Comparison of ENCODE assay signal across 1 cellular context in the genomic region with DNA sequence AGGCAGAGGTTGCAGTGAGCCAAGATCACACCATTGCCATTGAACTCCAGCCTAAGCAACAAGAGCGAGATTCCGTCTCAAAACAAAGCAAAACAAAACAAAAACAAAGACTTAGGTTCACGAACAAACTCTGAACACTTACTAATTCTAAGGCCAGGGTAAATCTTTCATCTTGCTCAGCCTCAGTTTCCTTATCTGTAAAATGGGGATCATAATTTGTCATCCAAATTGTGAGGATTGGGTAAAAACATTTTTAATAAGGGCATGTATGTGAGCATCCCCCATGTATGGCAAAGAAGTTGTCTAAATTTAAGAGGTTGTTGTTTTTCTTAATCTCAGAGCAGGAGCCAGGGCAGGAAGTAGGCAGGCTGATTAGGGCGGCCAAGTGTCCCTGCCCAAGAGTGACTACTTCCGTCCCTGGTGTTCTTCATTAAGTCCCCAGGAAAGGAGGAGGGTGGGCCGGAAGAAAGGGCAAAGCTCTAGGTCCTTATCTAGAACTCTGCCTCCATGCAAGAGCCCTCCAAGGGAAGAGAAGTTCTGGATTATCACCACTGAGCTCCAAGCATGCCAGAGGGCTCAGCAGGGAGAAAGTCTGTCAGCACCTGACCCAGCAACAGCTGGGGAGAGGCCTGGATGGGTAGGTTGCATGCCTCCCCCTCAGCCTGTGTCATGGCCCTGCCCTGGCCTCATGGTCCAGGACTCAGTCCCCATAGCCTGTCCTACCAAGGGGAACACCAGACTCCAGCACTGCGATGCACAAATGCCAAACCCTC.
A peak's percentile ranks its signal among the peaks of the same experiment; 100 is the strongest.
TF ChIP-seq lines count a peak whose summit lies in the region.

No MANE protein-coding gene starts in this region.

TF ChIP-seq in GM12878, 131 proteins besides CTCF, POLR2A, EP300 and RAD21:
- TF ChIP-seq, protein P1, sequence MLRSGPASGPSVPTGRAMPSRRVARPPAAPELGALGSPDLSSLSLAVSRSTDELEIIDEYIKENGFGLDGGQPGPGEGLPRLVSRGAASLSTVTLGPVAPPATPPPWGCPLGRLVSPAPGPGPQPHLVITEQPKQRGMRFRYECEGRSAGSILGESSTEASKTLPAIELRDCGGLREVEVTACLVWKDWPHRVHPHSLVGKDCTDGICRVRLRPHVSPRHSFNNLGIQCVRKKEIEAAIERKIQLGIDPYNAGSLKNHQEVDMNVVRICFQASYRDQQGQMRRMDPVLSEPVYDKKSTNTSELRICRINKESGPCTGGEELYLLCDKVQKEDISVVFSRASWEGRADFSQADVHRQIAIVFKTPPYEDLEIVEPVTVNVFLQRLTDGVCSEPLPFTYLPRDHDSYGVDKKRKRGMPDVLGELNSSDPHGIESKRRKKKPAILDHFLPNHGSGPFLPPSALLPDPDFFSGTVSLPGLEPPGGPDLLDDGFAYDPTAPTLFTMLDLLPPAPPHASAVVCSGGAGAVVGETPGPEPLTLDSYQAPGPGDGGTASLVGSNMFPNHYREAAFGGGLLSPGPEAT (IDR thresholded peaks at IDR 0.05; ENCODE audit: low read depth), result no peak
- TF ChIP-seq, protein P2, sequence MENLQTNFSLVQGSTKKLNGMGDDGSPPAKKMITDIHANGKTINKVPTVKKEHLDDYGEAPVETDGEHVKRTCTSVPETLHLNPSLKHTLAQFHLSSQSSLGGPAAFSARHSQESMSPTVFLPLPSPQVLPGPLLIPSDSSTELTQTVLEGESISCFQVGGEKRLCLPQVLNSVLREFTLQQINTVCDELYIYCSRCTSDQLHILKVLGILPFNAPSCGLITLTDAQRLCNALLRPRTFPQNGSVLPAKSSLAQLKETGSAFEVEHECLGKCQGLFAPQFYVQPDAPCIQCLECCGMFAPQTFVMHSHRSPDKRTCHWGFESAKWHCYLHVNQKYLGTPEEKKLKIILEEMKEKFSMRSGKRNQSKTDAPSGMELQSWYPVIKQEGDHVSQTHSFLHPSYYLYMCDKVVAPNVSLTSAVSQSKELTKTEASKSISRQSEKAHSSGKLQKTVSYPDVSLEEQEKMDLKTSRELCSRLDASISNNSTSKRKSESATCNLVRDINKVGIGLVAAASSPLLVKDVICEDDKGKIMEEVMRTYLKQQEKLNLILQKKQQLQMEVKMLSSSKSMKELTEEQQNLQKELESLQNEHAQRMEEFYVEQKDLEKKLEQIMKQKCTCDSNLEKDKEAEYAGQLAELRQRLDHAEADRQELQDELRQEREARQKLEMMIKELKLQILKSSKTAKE (IDR thresholded peaks at IDR 0.05; ENCODE audit: low read depth, poor library complexity, severe bottlenecking), result no peak
- TF ChIP-seq JUND (IDR thresholded peaks at IDR 0.05; ENCODE audit: low read depth, low read length), result no peak
- TF ChIP-seq SIX5 (IDR thresholded peaks at IDR 0.05; ENCODE audit: low read depth, low read length, severe bottlenecking), result no peak
- no peak for TF ChIP-seq RCOR1 (conservative IDR thresholded peaks at IDR 0.05; ENCODE audit: low read depth, low read length)
- no peak for TF ChIP-seq ASH2L (IDR thresholded peaks at IDR 0.05; ENCODE audit: borderline replicate concordance, low read depth)
- no peak for TF ChIP-seq SUZ12 (IDR thresholded peaks at IDR 0.05; ENCODE audit: unreplicated experiment)
- peak; percentile 65 for TF ChIP-seq GABPA (IDR thresholded peaks at IDR 0.05; ENCODE audit: low read depth)
- TF ChIP-seq, protein P3, sequence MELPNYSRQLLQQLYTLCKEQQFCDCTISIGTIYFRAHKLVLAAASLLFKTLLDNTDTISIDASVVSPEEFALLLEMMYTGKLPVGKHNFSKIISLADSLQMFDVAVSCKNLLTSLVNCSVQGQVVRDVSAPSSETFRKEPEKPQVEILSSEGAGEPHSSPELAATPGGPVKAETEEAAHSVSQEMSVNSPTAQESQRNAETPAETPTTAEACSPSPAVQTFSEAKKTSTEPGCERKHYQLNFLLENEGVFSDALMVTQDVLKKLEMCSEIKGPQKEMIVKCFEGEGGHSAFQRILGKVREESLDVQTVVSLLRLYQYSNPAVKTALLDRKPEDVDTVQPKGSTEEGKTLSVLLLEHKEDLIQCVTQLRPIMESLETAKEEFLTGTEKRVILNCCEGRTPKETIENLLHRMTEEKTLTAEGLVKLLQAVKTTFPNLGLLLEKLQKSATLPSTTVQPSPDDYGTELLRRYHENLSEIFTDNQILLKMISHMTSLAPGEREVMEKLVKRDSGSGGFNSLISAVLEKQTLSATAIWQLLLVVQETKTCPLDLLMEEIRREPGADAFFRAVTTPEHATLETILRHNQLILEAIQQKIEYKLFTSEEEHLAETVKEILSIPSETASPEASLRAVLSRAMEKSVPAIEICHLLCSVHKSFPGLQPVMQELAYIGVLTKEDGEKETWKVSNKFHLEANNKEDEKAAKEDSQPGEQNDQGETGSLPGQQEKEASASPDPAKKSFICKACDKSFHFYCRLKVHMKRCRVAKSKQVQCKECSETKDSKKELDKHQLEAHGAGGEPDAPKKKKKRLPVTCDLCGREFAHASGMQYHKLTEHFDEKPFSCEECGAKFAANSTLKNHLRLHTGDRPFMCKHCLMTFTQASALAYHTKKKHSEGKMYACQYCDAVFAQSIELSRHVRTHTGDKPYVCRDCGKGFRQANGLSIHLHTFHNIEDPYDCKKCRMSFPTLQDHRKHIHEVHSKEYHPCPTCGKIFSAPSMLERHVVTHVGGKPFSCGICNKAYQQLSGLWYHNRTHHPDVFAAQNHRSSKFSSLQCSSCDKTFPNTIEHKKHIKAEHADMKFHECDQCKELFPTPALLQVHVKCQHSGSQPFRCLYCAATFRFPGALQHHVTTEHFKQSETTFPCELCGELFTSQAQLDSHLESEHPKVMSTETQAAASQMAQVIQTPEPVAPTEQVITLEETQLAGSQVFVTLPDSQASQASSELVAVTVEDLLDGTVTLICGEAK (IDR thresholded peaks at IDR 0.05; ENCODE audit: borderline replicate concordance), result peak; percentile 41; the same call in 1 of the 2 replicates
- TF ChIP-seq EED (IDR thresholded peaks at IDR 0.05; ENCODE audit: low read depth), result no peak
- TF ChIP-seq IRF4 (IDR thresholded peaks at IDR 0.05; ENCODE audit: low read depth, low read length), result no peak
- no peak for TF ChIP-seq CBX3 (IDR thresholded peaks at IDR 0.05; ENCODE audit: borderline replicate concordance, low read depth)
- TF ChIP-seq, protein P4, sequence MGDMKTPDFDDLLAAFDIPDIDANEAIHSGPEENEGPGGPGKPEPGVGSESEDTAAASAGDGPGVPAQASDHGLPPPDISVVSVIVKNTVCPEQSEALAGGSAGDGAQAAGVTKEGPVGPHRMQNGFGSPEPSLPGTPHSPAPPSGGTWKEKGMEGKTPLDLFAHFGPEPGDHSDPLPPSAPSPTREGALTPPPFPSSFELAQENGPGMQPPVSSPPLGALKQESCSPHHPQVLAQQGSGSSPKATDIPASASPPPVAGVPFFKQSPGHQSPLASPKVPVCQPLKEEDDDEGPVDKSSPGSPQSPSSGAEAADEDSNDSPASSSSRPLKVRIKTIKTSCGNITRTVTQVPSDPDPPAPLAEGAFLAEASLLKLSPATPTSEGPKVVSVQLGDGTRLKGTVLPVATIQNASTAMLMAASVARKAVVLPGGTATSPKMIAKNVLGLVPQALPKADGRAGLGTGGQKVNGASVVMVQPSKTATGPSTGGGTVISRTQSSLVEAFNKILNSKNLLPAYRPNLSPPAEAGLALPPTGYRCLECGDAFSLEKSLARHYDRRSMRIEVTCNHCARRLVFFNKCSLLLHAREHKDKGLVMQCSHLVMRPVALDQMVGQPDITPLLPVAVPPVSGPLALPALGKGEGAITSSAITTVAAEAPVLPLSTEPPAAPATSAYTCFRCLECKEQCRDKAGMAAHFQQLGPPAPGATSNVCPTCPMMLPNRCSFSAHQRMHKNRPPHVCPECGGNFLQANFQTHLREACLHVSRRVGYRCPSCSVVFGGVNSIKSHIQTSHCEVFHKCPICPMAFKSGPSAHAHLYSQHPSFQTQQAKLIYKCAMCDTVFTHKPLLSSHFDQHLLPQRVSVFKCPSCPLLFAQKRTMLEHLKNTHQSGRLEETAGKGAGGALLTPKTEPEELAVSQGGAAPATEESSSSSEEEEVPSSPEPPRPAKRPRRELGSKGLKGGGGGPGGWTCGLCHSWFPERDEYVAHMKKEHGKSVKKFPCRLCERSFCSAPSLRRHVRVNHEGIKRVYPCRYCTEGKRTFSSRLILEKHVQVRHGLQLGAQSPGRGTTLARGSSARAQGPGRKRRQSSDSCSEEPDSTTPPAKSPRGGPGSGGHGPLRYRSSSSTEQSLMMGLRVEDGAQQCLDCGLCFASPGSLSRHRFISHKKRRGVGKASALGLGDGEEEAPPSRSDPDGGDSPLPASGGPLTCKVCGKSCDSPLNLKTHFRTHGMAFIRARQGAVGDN (IDR thresholded peaks at IDR 0.05), result no peak; the same call in 1 of the 2 replicates
- TF ChIP-seq ZNF274 (IDR thresholded peaks at IDR 0.05; ENCODE audit: insufficient read depth, insufficient read length), result no peak
- TF ChIP-seq SRF (IDR thresholded peaks at IDR 0.05; ENCODE audit: low read depth in 2 of 2, low read length in 2 of 2), result 0 out of 4 replicates have a peak, but pooled peaks of 1 of the 2 experiments have one; percentile 31
- TF ChIP-seq CHD1 (IDR thresholded peaks at IDR 0.05; ENCODE audit: low read depth, low read length), result no peak
- no peak for TF ChIP-seq NR2F1 (conservative IDR thresholded peaks at IDR 0.05)
